ENCODE assay signal across 1 cellular context in genomic region chr22:38462960-38463784, GRCh38.
A peak's percentile ranks its signal among the peaks of the same experiment; 100 is the strongest.
TF ChIP-seq lines count a peak whose summit lies in the region.

No MANE protein-coding gene starts in this region.

TF ChIP-seq in HepG2, 621 proteins besides CTCF, POLR2A, EP300 and RAD21 (continued from another document and continues in another):
- TF ChIP-seq, protein P1, sequence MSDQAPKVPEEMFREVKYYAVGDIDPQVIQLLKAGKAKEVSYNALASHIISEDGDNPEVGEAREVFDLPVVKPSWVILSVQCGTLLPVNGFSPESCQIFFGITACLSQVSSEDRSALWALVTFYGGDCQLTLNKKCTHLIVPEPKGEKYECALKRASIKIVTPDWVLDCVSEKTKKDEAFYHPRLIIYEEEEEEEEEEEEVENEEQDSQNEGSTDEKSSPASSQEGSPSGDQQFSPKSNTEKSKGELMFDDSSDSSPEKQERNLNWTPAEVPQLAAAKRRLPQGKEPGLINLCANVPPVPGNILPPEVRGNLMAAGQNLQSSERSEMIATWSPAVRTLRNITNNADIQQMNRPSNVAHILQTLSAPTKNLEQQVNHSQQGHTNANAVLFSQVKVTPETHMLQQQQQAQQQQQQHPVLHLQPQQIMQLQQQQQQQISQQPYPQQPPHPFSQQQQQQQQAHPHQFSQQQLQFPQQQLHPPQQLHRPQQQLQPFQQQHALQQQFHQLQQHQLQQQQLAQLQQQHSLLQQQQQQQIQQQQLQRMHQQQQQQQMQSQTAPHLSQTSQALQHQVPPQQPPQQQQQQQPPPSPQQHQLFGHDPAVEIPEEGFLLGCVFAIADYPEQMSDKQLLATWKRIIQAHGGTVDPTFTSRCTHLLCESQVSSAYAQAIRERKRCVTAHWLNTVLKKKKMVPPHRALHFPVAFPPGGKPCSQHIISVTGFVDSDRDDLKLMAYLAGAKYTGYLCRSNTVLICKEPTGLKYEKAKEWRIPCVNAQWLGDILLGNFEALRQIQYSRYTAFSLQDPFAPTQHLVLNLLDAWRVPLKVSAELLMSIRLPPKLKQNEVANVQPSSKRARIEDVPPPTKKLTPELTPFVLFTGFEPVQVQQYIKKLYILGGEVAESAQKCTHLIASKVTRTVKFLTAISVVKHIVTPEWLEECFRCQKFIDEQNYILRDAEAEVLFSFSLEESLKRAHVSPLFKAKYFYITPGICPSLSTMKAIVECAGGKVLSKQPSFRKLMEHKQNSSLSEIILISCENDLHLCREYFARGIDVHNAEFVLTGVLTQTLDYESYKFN (CRISPR knock-in tag; conservative IDR thresholded peaks at IDR 0.05) = 0 out of 2 replicates have a peak, but pooled peaks have one; percentile 44
- no peak for TF ChIP-seq NFIC (IDR thresholded peaks at IDR 0.05; ENCODE audit: low read length)
- TF ChIP-seq FOXM1 (CRISPR knock-in tag; IDR thresholded peaks at IDR 0.05) = no peak
- TF ChIP-seq, protein P2, sequence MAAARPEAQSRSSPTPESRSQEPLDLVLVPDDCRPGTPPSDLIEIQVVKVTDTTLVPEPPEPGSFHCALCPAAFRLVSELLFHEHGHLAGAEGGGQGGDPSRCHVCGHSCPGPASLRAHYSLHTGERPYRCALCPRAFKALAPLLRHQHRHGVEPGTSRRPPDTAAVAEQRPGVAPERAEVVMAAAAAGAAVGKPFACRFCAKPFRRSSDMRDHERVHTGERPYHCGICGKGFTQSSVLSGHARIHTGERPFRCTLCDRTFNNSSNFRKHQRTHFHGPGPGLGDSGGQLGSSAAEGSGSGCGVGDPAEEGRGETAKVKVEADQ (CRISPR knock-in tag; IDR thresholded peaks at IDR 0.05; ENCODE audit: borderline replicate concordance) = 0 out of 2 replicates have a peak, but pooled peaks have one; percentile 36
- no peak for TF ChIP-seq SIX1 (CRISPR knock-in tag; IDR thresholded peaks at IDR 0.05; ENCODE audit: borderline replicate concordance)
- no peak; the same call in 2 of the 3 replicates for TF ChIP-seq MXI1 (IDR thresholded peaks at IDR 0.05; ENCODE audit: borderline replicate concordance, low read depth, low read length)
- no peak for TF ChIP-seq CAMTA2 (CRISPR knock-in tag; IDR thresholded peaks at IDR 0.05; ENCODE audit: borderline replicate concordance)
- no peak for TF ChIP-seq HNRNPH1 (optimal IDR thresholded peaks at IDR 0.05; ENCODE audit: low read depth, low read length)
- TF ChIP-seq MXD1 (CRISPR knock-in tag; IDR thresholded peaks at IDR 0.05) = no peak
- 0 out of 2 replicates have a peak, but pooled peaks have one; percentile 46 for TF ChIP-seq ZNF775 (CRISPR knock-in tag; IDR thresholded peaks at IDR 0.05; ENCODE audit: borderline replicate concordance)
- no peak for TF ChIP-seq NFE2L2 (IDR thresholded peaks at IDR 0.05; ENCODE audit: low read length)
- TF ChIP-seq RFX3 (CRISPR knock-in tag; IDR thresholded peaks at IDR 0.05) = no peak; the same call in 1 of the 2 replicates
- no peak for TF ChIP-seq ZFP41 (CRISPR knock-in tag; IDR thresholded peaks at IDR 0.05; ENCODE audit: borderline replicate concordance)
- TF ChIP-seq ZNF883 (CRISPR knock-in tag; IDR thresholded peaks at IDR 0.05; ENCODE audit: not compliant biosample characterization) = no peak
- TF ChIP-seq BCL3 (CRISPR knock-in tag; IDR thresholded peaks at IDR 0.05) = no peak
- no peak for TF ChIP-seq MYNN (CRISPR knock-in tag; IDR thresholded peaks at IDR 0.05; ENCODE audit: low read depth)
- peak; percentile 48 for TF ChIP-seq RXRB (CRISPR knock-in tag; IDR thresholded peaks at IDR 0.05; ENCODE audit: borderline replicate concordance)
- peak; percentile 51; the same call in 1 of the 2 replicates for TF ChIP-seq TBX2 (CRISPR knock-in tag; IDR thresholded peaks at IDR 0.05; ENCODE audit: borderline replicate concordance)
- TF ChIP-seq PLSCR1 (CRISPR knock-in tag; IDR thresholded peaks at IDR 0.05; ENCODE audit: borderline replicate concordance) = no peak
- TF ChIP-seq, protein P3, sequence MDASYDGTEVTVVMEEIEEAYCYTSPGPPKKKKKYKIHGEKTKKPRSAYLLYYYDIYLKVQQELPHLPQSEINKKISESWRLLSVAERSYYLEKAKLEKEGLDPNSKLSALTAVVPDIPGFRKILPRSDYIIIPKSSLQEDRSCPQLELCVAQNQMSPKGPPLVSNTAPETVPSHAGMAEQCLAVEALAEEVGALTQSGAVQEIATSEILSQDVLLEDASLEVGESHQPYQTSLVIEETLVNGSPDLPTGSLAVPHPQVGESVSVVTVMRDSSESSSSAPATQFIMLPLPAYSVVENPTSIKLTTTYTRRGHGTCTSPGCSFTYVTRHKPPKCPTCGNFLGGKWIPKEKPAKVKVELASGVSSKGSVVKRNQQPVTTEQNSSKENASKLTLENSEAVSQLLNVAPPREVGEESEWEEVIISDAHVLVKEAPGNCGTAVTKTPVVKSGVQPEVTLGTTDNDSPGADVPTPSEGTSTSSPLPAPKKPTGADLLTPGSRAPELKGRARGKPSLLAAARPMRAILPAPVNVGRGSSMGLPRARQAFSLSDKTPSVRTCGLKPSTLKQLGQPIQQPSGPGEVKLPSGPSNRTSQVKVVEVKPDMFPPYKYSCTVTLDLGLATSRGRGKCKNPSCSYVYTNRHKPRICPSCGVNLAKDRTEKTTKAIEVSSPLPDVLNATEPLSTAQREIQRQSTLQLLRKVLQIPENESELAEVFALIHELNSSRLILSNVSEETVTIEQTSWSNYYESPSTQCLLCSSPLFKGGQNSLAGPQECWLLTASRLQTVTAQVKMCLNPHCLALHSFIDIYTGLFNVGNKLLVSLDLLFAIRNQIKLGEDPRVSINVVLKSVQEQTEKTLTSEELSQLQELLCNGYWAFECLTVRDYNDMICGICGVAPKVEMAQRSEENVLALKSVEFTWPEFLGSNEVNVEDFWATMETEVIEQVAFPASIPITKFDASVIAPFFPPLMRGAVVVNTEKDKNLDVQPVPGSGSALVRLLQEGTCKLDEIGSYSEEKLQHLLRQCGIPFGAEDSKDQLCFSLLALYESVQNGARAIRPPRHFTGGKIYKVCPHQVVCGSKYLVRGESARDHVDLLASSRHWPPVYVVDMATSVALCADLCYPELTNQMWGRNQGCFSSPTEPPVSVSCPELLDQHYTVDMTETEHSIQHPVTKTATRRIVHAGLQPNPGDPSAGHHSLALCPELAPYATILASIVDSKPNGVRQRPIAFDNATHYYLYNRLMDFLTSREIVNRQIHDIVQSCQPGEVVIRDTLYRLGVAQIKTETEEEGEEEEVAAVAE (CRISPR knock-in tag; IDR thresholded peaks at IDR 0.05; ENCODE audit: borderline replicate concordance) = no peak
- TF ChIP-seq ZNF446 (CRISPR knock-in tag; IDR thresholded peaks at IDR 0.05) = no peak
- TF ChIP-seq ATF3 (CRISPR knock-in tag; IDR thresholded peaks at IDR 0.05) = 0 out of 2 replicates have a peak, but pooled peaks have one; percentile 36
- TF ChIP-seq ZNF839 (CRISPR knock-in tag; IDR thresholded peaks at IDR 0.05; ENCODE audit: borderline replicate concordance) = no peak
- TF ChIP-seq SRY (CRISPR knock-in tag; IDR thresholded peaks at IDR 0.05) = no peak
- TF ChIP-seq ZNF547 (CRISPR knock-in tag; IDR thresholded peaks at IDR 0.05) = peak; percentile 73; the same call in 1 of the 2 replicates
- peak; percentile 73 for TF ChIP-seq ELF1 (CRISPR knock-in tag; IDR thresholded peaks at IDR 0.05)
- TF ChIP-seq NFRKB (IDR thresholded peaks at IDR 0.05) = no peak
- TF ChIP-seq YY1 (IDR thresholded peaks at IDR 0.05; ENCODE audit: insufficient read depth, insufficient replicate concordance, low read depth, low read length) = peak; percentile 58
- no peak for TF ChIP-seq PCBP2 (optimal IDR thresholded peaks at IDR 0.05; ENCODE audit: low read depth, low read length, poor library complexity, severe bottlenecking)
- TF ChIP-seq ZNF7 (CRISPR knock-in tag; IDR thresholded peaks at IDR 0.05) = no peak
- TF ChIP-seq ZNF260 (CRISPR knock-in tag; IDR thresholded peaks at IDR 0.05; ENCODE audit: borderline replicate concordance, low read depth) = no peak
- TF ChIP-seq, protein P4, sequence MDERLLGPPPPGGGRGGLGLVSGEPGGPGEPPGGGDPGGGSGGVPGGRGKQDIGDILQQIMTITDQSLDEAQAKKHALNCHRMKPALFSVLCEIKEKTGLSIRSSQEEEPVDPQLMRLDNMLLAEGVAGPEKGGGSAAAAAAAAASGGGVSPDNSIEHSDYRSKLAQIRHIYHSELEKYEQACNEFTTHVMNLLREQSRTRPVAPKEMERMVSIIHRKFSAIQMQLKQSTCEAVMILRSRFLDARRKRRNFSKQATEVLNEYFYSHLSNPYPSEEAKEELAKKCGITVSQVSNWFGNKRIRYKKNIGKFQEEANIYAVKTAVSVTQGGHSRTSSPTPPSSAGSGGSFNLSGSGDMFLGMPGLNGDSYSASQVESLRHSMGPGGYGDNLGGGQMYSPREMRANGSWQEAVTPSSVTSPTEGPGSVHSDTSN (CRISPR knock-in tag; IDR thresholded peaks at IDR 0.05) = peak; percentile 89
- TF ChIP-seq ZNF296 (CRISPR knock-in tag; conservative IDR thresholded peaks at IDR 0.05) = no peak
- TF ChIP-seq, protein P5, sequence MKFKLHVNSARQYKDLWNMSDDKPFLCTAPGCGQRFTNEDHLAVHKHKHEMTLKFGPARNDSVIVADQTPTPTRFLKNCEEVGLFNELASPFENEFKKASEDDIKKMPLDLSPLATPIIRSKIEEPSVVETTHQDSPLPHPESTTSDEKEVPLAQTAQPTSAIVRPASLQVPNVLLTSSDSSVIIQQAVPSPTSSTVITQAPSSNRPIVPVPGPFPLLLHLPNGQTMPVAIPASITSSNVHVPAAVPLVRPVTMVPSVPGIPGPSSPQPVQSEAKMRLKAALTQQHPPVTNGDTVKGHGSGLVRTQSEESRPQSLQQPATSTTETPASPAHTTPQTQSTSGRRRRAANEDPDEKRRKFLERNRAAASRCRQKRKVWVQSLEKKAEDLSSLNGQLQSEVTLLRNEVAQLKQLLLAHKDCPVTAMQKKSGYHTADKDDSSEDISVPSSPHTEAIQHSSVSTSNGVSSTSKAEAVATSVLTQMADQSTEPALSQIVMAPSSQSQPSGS (CRISPR knock-in tag; IDR thresholded peaks at IDR 0.05) = 0 out of 2 replicates have a peak, but pooled peaks have one; percentile 60
- TF ChIP-seq ZNF672 (CRISPR knock-in tag; IDR thresholded peaks at IDR 0.05) = no peak
- peak; percentile 79 for TF ChIP-seq HOXA3 (CRISPR knock-in tag; IDR thresholded peaks at IDR 0.05)
- no peak for TF ChIP-seq SUZ12 (IDR thresholded peaks at IDR 0.05; ENCODE audit: low read depth, low read length)
- TF ChIP-seq TCF7L2 (IDR thresholded peaks at IDR 0.05; ENCODE audit: low read depth, low read length) = no peak
- TF ChIP-seq MEIS2 (CRISPR knock-in tag; IDR thresholded peaks at IDR 0.05) = peak; percentile 90
- no peak for TF ChIP-seq HOXA9 (CRISPR knock-in tag; IDR thresholded peaks at IDR 0.05; ENCODE audit: borderline replicate concordance)
- TF ChIP-seq SIX4 (CRISPR knock-in tag; IDR thresholded peaks at IDR 0.05) = no peak
- 0 out of 2 replicates have a peak, but pooled peaks have one; percentile 15 for TF ChIP-seq SP5 (CRISPR knock-in tag; IDR thresholded peaks at IDR 0.05; ENCODE audit: borderline replicate concordance, low read depth)
- peak; percentile 37 for TF ChIP-seq HNF4A (CRISPR knock-in tag; IDR thresholded peaks at IDR 0.05)
- TF ChIP-seq NR2F6 (IDR thresholded peaks at IDR 0.05) = no peak
- TF ChIP-seq NR2F6 (CRISPR knock-in tag; IDR thresholded peaks at IDR 0.05) = peak; percentile 34
- peak; percentile 51; the same call in 1 of the 2 replicates for TF ChIP-seq ZNF543 (CRISPR knock-in tag; IDR thresholded peaks at IDR 0.05)
- peak; percentile 59; the same call in 1 of the 2 replicates for TF ChIP-seq TFAP4 (IDR thresholded peaks at IDR 0.05; ENCODE audit: borderline replicate concordance, low read depth)
- no peak for TF ChIP-seq MNT (IDR thresholded peaks at IDR 0.05)
